1 cellular context compared by ENCODE assay signal in the genomic region with DNA sequence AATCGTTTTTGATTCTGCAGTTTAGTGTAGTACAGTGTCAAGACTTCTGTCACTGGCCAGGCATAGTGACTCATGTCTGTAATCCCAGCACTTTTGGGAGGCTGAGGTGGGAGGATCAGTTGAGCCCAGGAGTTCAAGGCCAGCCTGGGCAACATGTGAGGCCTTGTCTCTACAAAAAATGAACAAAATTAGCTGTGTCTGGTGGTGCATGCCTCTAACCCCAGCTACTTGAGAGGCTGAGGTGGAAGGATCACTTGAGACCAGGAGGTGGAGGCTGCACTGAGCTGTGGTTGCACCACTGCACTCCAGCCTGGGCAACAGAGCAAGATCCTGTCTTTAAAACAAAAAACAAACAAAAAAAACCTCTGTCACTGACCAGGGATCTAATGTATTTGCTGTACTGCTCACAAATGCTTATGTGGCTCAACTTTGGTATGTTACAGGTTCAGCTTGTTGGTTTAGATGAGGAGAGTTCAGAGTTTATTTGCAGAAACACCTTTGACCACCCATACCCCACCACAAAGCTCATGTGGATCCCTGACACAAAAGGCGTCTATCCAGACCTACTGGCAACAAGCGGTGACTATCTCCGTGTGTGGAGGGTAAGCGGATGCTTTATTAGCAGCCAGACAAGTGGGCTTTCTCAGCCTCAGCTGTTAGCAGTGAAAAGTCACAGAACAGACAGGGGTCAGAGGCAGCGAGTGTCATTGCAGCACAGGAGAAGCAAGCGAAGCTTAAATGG.
A peak's percentile ranks its signal among the peaks of the same experiment; 100 is the strongest.
TF ChIP-seq lines count a peak whose summit lies in the region.

No MANE protein-coding gene starts in this region.

TF ChIP-seq in HepG2, 621 proteins besides CTCF, POLR2A, EP300 and RAD21 (continued from another document and continues in another):
- TF ChIP-seq, protein P1, sequence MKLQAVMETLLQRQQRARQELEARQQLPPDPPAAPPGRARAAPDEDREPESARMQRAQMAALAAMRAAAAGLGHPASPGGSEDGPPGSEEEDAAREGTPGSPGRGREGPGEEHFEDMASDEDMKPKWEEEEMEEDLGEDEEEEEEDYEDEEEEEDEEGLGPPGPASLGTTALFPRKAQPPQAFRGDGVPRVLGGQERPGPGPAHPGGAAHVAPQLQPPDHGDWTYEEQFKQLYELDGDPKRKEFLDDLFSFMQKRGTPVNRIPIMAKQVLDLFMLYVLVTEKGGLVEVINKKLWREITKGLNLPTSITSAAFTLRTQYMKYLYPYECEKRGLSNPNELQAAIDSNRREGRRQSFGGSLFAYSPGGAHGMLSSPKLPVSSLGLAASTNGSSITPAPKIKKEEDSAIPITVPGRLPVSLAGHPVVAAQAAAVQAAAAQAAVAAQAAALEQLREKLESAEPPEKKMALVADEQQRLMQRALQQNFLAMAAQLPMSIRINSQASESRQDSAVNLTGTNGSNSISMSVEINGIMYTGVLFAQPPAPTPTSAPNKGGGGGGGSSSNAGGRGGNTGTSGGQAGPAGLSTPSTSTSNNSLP (IDR thresholded peaks at IDR 0.05; ENCODE audit: low read depth, low read length): peak; percentile 43; the same call in 1 of the 2 replicates
- TF ChIP-seq NFE2L2 (IDR thresholded peaks at IDR 0.05; ENCODE audit: low read length) (no peak), SP2 (CRISPR knock-in tag; IDR thresholded peaks at IDR 0.05) (no peak), HOXA7 (CRISPR knock-in tag; IDR thresholded peaks at IDR 0.05) (no peak), BCL6 (CRISPR knock-in tag; IDR thresholded peaks at IDR 0.05) (peak; percentile 72; the same call in 1 of the 2 replicates), PAWR (CRISPR knock-in tag; IDR thresholded peaks at IDR 0.05; ENCODE audit: borderline replicate concordance) (0 out of 2 replicates have a peak, but pooled peaks have one; percentile 80), ZNF652 (CRISPR knock-in tag; IDR thresholded peaks at IDR 0.05; ENCODE audit: borderline replicate concordance, low read depth) (no peak), AKAP8 (CRISPR knock-in tag; IDR thresholded peaks at IDR 0.05) (peak; percentile 58; the same call in 1 of the 2 replicates), TGIF2 (CRISPR knock-in tag; IDR thresholded peaks at IDR 0.05) (peak; percentile 92), BHLHE40 (IDR thresholded peaks at IDR 0.05; ENCODE audit: low read length) (peak; percentile 60), ZNF678 (CRISPR knock-in tag; IDR thresholded peaks at IDR 0.05) (peak; percentile 92; the same call in 1 of the 2 replicates), CBX5 (CRISPR knock-in tag; IDR thresholded peaks at IDR 0.05; ENCODE audit: borderline replicate concordance) (peak; percentile 89), RXRA (CRISPR knock-in tag; IDR thresholded peaks at IDR 0.05) (peak; percentile 67), POLR2AphosphoS2 (IDR thresholded peaks at IDR 0.05; ENCODE audit: low read depth, low read length) (no peak)
- TF ChIP-seq, protein P2, sequence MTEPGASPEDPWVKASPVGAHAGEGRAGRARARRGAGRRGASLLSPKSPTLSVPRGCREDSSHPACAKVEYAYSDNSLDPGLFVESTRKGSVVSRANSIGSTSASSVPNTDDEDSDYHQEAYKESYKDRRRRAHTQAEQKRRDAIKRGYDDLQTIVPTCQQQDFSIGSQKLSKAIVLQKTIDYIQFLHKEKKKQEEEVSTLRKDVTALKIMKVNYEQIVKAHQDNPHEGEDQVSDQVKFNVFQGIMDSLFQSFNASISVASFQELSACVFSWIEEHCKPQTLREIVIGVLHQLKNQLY (CRISPR knock-in tag; IDR thresholded peaks at IDR 0.05): peak; percentile 51; the same call in 1 of the 2 replicates
- TF ChIP-seq, protein P3, sequence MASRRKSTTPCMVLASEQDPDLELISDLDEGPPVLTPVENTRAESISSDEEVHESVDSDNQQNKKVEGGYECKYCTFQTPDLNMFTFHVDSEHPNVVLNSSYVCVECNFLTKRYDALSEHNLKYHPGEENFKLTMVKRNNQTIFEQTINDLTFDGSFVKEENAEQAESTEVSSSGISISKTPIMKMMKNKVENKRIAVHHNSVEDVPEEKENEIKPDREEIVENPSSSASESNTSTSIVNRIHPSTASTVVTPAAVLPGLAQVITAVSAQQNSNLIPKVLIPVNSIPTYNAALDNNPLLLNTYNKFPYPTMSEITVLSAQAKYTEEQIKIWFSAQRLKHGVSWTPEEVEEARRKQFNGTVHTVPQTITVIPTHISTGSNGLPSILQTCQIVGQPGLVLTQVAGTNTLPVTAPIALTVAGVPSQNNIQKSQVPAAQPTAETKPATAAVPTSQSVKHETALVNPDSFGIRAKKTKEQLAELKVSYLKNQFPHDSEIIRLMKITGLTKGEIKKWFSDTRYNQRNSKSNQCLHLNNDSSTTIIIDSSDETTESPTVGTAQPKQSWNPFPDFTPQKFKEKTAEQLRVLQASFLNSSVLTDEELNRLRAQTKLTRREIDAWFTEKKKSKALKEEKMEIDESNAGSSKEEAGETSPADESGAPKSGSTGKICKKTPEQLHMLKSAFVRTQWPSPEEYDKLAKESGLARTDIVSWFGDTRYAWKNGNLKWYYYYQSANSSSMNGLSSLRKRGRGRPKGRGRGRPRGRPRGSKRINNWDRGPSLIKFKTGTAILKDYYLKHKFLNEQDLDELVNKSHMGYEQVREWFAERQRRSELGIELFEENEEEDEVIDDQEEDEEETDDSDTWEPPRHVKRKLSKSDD (CRISPR knock-in tag; IDR thresholded peaks at IDR 0.05; ENCODE audit: low read depth): peak; percentile 6; the same call in 1 of the 2 replicates
- TF ChIP-seq, protein P4, sequence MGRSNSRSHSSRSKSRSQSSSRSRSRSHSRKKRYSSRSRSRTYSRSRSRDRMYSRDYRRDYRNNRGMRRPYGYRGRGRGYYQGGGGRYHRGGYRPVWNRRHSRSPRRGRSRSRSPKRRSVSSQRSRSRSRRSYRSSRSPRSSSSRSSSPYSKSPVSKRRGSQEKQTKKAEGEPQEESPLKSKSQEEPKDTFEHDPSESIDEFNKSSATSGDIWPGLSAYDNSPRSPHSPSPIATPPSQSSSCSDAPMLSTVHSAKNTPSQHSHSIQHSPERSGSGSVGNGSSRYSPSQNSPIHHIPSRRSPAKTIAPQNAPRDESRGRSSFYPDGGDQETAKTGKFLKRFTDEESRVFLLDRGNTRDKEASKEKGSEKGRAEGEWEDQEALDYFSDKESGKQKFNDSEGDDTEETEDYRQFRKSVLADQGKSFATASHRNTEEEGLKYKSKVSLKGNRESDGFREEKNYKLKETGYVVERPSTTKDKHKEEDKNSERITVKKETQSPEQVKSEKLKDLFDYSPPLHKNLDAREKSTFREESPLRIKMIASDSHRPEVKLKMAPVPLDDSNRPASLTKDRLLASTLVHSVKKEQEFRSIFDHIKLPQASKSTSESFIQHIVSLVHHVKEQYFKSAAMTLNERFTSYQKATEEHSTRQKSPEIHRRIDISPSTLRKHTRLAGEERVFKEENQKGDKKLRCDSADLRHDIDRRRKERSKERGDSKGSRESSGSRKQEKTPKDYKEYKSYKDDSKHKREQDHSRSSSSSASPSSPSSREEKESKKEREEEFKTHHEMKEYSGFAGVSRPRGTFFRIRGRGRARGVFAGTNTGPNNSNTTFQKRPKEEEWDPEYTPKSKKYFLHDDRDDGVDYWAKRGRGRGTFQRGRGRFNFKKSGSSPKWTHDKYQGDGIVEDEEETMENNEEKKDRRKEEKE (IDR thresholded peaks at IDR 0.05): no peak
- TF ChIP-seq, protein P5, sequence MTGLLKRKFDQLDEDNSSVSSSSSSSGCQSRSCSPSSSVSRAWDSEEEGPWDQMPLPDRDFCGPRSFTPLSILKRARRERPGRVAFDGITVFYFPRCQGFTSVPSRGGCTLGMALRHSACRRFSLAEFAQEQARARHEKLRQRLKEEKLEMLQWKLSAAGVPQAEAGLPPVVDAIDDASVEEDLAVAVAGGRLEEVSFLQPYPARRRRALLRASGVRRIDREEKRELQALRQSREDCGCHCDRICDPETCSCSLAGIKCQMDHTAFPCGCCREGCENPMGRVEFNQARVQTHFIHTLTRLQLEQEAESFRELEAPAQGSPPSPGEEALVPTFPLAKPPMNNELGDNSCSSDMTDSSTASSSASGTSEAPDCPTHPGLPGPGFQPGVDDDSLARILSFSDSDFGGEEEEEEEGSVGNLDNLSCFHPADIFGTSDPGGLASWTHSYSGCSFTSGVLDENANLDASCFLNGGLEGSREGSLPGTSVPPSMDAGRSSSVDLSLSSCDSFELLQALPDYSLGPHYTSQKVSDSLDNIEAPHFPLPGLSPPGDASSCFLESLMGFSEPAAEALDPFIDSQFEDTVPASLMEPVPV (CRISPR knock-in tag; IDR thresholded peaks at IDR 0.05): 0 out of 2 replicates have a peak, but pooled peaks have one; percentile 69
- TF ChIP-seq, protein P6, sequence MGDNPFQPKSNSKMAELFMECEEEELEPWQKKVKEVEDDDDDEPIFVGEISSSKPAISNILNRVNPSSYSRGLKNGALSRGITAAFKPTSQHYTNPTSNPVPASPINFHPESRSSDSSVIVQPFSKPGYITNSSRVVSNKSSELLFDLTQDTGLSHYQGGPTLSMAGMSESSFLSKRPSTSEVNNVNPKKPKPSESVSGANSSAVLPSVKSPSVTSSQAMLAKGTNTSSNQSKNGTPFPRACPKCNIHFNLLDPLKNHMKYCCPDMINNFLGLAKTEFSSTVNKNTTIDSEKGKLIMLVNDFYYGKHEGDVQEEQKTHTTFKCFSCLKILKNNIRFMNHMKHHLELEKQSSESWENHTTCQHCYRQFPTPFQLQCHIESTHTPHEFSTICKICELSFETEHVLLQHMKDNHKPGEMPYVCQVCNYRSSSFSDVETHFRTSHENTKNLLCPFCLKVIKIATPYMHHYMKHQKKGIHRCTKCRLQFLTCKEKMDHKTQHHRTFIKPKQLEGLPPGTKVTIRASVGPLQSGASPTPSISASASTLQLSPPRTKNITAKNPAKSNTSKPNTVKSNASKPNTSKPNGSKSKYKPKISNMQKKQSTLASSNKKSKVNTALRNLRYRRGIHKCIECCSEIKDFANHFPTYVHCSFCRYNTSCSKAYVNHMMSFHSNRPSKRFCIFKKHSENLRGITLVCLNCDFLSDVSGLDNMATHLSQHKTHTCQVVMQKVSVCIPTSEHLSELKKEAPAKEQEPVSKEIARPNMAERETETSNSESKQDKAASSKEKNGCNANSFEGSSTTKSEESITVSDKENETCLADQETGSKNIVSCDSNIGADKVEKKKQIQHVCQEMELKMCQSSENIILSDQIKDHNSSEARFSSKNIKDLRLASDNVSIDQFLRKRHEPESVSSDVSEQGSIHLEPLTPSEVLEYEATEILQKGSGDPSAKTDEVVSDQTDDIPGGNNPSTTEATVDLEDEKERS (CRISPR knock-in tag; IDR thresholded peaks at IDR 0.05): peak; percentile 99
- TF ChIP-seq, protein P7, sequence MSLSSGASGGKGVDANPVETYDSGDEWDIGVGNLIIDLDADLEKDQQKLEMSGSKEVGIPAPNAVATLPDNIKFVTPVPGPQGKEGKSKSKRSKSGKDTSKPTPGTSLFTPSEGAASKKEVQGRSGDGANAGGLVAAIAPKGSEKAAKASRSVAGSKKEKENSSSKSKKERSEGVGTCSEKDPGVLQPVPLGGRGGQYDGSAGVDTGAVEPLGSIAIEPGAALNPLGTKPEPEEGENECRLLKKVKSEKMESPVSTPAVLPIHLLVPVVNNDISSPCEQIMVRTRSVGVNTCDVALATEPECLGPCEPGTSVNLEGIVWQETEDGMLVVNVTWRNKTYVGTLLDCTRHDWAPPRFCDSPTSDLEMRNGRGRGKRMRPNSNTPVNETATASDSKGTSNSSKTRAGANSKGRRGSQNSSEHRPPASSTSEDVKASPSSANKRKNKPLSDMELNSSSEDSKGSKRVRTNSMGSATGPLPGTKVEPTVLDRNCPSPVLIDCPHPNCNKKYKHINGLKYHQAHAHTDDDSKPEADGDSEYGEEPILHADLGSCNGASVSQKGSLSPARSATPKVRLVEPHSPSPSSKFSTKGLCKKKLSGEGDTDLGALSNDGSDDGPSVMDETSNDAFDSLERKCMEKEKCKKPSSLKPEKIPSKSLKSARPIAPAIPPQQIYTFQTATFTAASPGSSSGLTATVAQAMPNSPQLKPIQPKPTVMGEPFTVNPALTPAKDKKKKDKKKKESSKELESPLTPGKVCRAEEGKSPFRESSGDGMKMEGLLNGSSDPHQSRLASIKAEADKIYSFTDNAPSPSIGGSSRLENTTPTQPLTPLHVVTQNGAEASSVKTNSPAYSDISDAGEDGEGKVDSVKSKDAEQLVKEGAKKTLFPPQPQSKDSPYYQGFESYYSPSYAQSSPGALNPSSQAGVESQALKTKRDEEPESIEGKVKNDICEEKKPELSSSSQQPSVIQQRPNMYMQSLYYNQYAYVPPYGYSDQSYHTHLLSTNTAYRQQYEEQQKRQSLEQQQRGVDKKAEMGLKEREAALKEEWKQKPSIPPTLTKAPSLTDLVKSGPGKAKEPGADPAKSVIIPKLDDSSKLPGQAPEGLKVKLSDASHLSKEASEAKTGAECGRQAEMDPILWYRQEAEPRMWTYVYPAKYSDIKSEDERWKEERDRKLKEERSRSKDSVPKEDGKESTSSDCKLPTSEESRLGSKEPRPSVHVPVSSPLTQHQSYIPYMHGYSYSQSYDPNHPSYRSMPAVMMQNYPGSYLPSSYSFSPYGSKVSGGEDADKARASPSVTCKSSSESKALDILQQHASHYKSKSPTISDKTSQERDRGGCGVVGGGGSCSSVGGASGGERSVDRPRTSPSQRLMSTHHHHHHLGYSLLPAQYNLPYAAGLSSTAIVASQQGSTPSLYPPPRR (CRISPR knock-in tag; IDR thresholded peaks at IDR 0.05; ENCODE audit: borderline replicate concordance): peak; percentile 91
